Comparison of ENCODE assay signal across 1 cellular context in the genomic region with DNA sequence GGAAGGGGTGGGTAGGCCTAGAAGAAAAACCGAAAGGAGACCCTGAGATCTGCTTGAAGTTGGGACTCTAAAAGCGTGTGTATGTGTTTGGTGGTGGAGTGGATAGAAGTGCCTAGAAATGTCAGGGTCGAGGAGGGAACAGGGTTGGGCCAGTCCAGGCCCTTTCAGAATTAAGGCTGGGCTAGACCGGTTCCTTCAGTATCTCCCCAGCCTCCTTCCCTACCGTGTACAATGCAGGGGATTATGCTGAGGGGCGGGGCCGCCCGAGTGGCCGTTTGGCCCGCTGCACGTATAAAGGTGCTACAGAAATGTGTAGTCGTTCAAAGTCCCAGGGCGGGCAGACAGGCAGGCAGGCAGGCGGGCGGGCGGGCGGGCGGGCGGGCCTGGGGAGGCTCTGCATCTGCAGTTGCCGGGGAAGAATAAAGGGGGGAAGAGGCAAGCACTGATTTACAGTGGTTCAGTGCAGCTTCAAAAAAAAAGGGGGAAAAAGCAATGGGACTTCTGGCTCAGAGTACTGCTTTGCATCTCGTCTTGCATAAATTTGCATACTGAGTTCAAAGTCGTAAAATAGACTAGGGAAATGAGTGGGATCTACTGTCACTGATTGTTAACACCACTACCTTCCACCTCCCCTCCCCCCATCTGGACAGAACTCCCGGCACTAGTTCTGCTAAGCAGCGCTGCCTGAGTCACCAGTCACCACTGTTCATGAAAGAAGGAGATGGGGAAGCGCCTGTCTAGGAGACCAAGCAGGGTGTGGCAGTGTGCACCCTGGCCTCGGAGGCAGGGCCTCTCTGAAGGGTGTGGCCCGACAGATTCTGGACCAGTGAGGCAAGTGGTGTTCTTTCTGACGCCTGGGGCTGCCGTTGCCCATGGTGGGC.
TF ChIP-seq lines count a peak whose summit lies in the region.

No MANE protein-coding gene starts in this region.

TF ChIP-seq in endothelial cell of umbilical vein, 7 proteins besides CTCF, POLR2A, EP300 and RAD21 (continued from another document):
- no peak for TF ChIP-seq FOS (IDR thresholded peaks at IDR 0.05; ENCODE audit: borderline replicate concordance, insufficient read depth, low read length)
- no peak for TF ChIP-seq EZH2 (IDR thresholded peaks at IDR 0.05; ENCODE audit: borderline replicate concordance, low read depth, low read length, severe bottlenecking)
- no peak for TF ChIP-seq JUN (IDR thresholded peaks at IDR 0.05; ENCODE audit: borderline replicate concordance, insufficient read depth, insufficient read length, low read depth)
